In genomic region chr1:235261243-235261642, GRCh38 we compare ENCODE assay signal across 20 cellular contexts.
DNase-seq lines count a peak whose midpoint lies in the region; ATAC-seq, FAIRE-seq and TF ChIP-seq lines count a peak whose summit lies in the region.
"Had no signal": no experiment of that assay in that cellular context is flagged by ENCODE, and none has a peak within 500 bp of the region (broad histone marks: within the 10 kb centered on the region; RNA-seq: fewer than 3 reads in every experiment).

No MANE protein-coding gene starts in this region.

- DNase-seq in activated naive CD4-positive, alpha-beta T cell treated with anti-CD3 and anti-CD28 coated beads, Interleukin-2, amount 10 ng/mL, durations not matched to agents 7 days and 5 days, result no peak
- DNase-seq in T-helper 17 cell, result no peak
- DNase-seq in lower lobe of right lung, result no peak
- DNase-seq in RCC 7860 (ENCODE audit: low spot score), result no peak
- no peak for DNase-seq in stimulated activated CD4-positive, alpha-beta T cell treated with anti-CD3 and anti-CD28 coated beads, Interleukin-12 subunit alpha, Interleukin-12 subunit beta, amount 100 ng/mL, for 4 hours
- DNase-seq: DMS79 treated with DMSO at 0.1 percent for 48 hours, MV-4-11, NCI-H1436, NCI-H2029 treated with DMSO at 0.1 percent for 48 hours, NCI-H226, NCI-H69, PC-9 had no signal

- H3K4me3 ChIP-seq in lower lobe of right lung, result no peak overlapping the region
- H3K4me3 ChIP-seq: A549, PC-9 had no signal

- H3K36me3 Mint-ChIP-seq in activated naive CD4-positive, alpha-beta T cell treated with anti-CD3 and anti-CD28 coated beads, Interleukin-2, amount 50 U/mL, for 24 hours, result no peaks in the 10 kb centered on the region
- H3K36me3 Mint-ChIP-seq in activated naive CD4-positive, alpha-beta T cell treated with anti-CD3 and anti-CD28 coated beads, Interleukin-2, amount 10 ng/mL, durations not matched to agents 7 days and 5 days, result peaks cover 14% of the 10 kb centered on the region
- H3K36me3 Mint-ChIP-seq in T-helper 17 cell (ENCODE audit: low read depth), result no peaks in the 10 kb centered on the region

- no peak overlapping the region for H3K27ac ChIP-seq in lower lobe of right lung
- H3K27ac ChIP-seq: A549, PC-9 had no signal

- H3K4me1 ChIP-seq in lower lobe of right lung, result peaks cover 43% of the 10 kb centered on the region

- CTCF ChIA-PET in activated naive CD4-positive, alpha-beta T cell treated with anti-CD3 and anti-CD28 coated beads, Interleukin-2, amount 10 ng/mL, durations not matched to agents 7 days and 5 days (lab: Charles Lee), result interaction anchor here (1.4 to 1.9 kb wide), 3 partner anchors 14 to 156 kb away, joined by 3 to 6 read pairs (median 5); no protein-coding TSS in a partner anchor

- peaks cover 85% of the 10 kb centered on the region for H3K4me1 Mint-ChIP-seq in activated naive CD4-positive, alpha-beta T cell treated with anti-CD3 and anti-CD28 coated beads, Interleukin-2, amount 50 U/mL, for 24 hours
- H3K4me1 Mint-ChIP-seq in activated naive CD4-positive, alpha-beta T cell treated with anti-CD3 and anti-CD28 coated beads, Interleukin-2, amount 10 ng/mL, durations not matched to agents 7 days and 5 days, result peaks cover 34% of the 10 kb centered on the region
- peaks cover 35% of the 10 kb centered on the region for H3K4me1 Mint-ChIP-seq in T-helper 17 cell

- H3K27me3 Mint-ChIP-seq in activated naive CD4-positive, alpha-beta T cell treated with anti-CD3 and anti-CD28 coated beads, Interleukin-2, amount 50 U/mL, for 24 hours, result no peaks in the 10 kb centered on the region
- H3K27me3 Mint-ChIP-seq in activated naive CD4-positive, alpha-beta T cell treated with anti-CD3 and anti-CD28 coated beads, Interleukin-2, amount 10 ng/mL, durations not matched to agents 7 days and 5 days, result no peaks in the 10 kb centered on the region
- H3K27me3 Mint-ChIP-seq in T-helper 17 cell, result no peaks in the 10 kb centered on the region
- H3K27me3 Mint-ChIP-seq: IgD-negative memory B cell had no signal

- peaks cover 5% of the 10 kb centered on the region for H3K36me3 ChIP-seq in lower lobe of right lung

- ATAC-seq in T-helper 17 cell (no peak), lower lobe of right lung (peak; percentile 51 to 63), GM21515 (IDR thresholded peaks at IDR 0.05; ENCODE audit: unreplicated experiment) (no peak)
- ATAC-seq: A549, HCT116 had no signal

- no peaks in the 10 kb centered on the region for H3K27me3 ChIP-seq in lower lobe of right lung (ENCODE audit: low read depth)

- FAIRE-seq in RCC 7860 (lab: Jason Lieb, UNC), result no peak
- FAIRE-seq: A549, D721Med, GM12891 had no signal

- TF ChIP-seq CTCF in lower lobe of right lung (IDR thresholded peaks at IDR 0.05), result no peak

- H3K9me3 ChIP-seq in T-helper 17 cell (ENCODE audit: control insufficient read depth, low read length, poor library complexity, severe bottlenecking), result no peaks in the 10 kb centered on the region
- no peaks in the 10 kb centered on the region for H3K9me3 ChIP-seq in lower lobe of right lung
- H3K9me3 ChIP-seq: A549 had no signal

- intact Hi-C loops in lower lobe of right lung (cut with DNase I), result no loop called here

- no peaks in the 10 kb centered on the region for H3K9me3 Mint-ChIP-seq in activated naive CD4-positive, alpha-beta T cell treated with anti-CD3 and anti-CD28 coated beads, Interleukin-2, amount 50 U/mL, for 24 hours
- no peaks in the 10 kb centered on the region for H3K9me3 Mint-ChIP-seq in activated naive CD4-positive, alpha-beta T cell treated with anti-CD3 and anti-CD28 coated beads, Interleukin-2, amount 10 ng/mL, durations not matched to agents 7 days and 5 days
- H3K9me3 Mint-ChIP-seq: CD14-positive monocyte, IgD-negative memory B cell had no signal

- H3K27ac Mint-ChIP-seq in activated naive CD4-positive, alpha-beta T cell treated with anti-CD3 and anti-CD28 coated beads, Interleukin-2, amount 50 U/mL, for 24 hours, result peak overlapping the region; percentile 19
- no peak overlapping the region for H3K27ac Mint-ChIP-seq in activated naive CD4-positive, alpha-beta T cell treated with anti-CD3 and anti-CD28 coated beads, Interleukin-2, amount 10 ng/mL, durations not matched to agents 7 days and 5 days
- peak overlapping the region; percentile 16 for H3K27ac Mint-ChIP-seq in T-helper 17 cell

- H3K4me3 Mint-ChIP-seq in activated naive CD4-positive, alpha-beta T cell treated with anti-CD3 and anti-CD28 coated beads, Interleukin-2, amount 50 U/mL, for 24 hours, result no peak overlapping the region
- H3K4me3 Mint-ChIP-seq in activated naive CD4-positive, alpha-beta T cell treated with anti-CD3 and anti-CD28 coated beads, Interleukin-2, amount 10 ng/mL, durations not matched to agents 7 days and 5 days, result no peak overlapping the region
- no peak overlapping the region for H3K4me3 Mint-ChIP-seq in T-helper 17 cell
- H3K4me3 Mint-ChIP-seq: CD14-positive monocyte had no signal

Comparison
In these comparisons a context has a peak if more than half of its experiments do, and no peak if none do; other contexts are left out.
1. ATAC-seq: peak in lower lobe of right lung (2 of 2); none in T-helper 17 cell (single experiment) and GM21515 (single experiment).